14 cellular contexts compared by ENCODE assay signal in genomic region chr7:112970771-112971170, GRCh38.
DNase-seq lines count a peak whose midpoint lies in the region; ATAC-seq and TF ChIP-seq lines count a peak whose summit lies in the region.
"Had no signal": no experiment of that assay in that cellular context is flagged by ENCODE, and none has a peak within 500 bp of the region (broad histone marks: within the 10 kb centered on the region; RNA-seq: fewer than 3 reads in every experiment).

No MANE protein-coding gene starts in this region.

- H3K23me2 ChIP-seq in H9 (ENCODE audit: insufficient read length, low read depth, low read length, poor library complexity, severe bottlenecking) = no peaks in the 10 kb centered on the region

- H3K4me1 Mint-ChIP-seq in H9 (peaks cover 0 to 3% of the 10 kb centered on the region in 2 experiments; a peak in 3 of 4 replicates), memory B cell (peaks cover 2% of the 10 kb centered on the region)
- H3K4me1 Mint-ChIP-seq: natural killer cell had no signal

- H2BK120ac ChIP-seq in H9 (ENCODE audit: low read depth, low read length, poor library complexity, severe bottlenecking) = no peak overlapping the region

- no peak overlapping the region for H2BK20ac ChIP-seq in H9 (ENCODE audit: low read depth, low read length, poor library complexity, severe bottlenecking)

- H2BK15ac ChIP-seq in H9 (ENCODE audit: low read depth, low read length) = no peak overlapping the region

- no peaks in the 10 kb centered on the region for H3K27me3 ChIP-seq in H9 (ENCODE audit: insufficient read depth, low read length)
- H3K27me3 ChIP-seq: adrenal gland, suprapubic skin had no signal

- H3K27me3 Mint-ChIP-seq in H9 (ENCODE audit: low read depth) = no peaks in the 10 kb centered on the region
- H3K27me3 Mint-ChIP-seq in memory B cell = peaks cover 3% of the 10 kb centered on the region

- TF ChIP-seq CTCF in H9 (conservative IDR thresholded peaks at IDR 0.05) (peak; percentile 20; the same call in 1 of the 3 replicates), omental fat pad (IDR thresholded peaks at IDR 0.05) (no peak)

- H3K27ac ChIP-seq in H9 (ENCODE audit: insufficient read length, low read depth, low read length) = no peak overlapping the region
- H3K27ac ChIP-seq: adrenal gland, GM23248, suprapubic skin had no signal

- H3T11ph ChIP-seq in H9 (ENCODE audit: low read length) = no peak overlapping the region

- no peak overlapping the region for H3K56ac ChIP-seq in H9 (ENCODE audit: insufficient read length, low read depth, low read length)

- H3K36me3 Mint-ChIP-seq in H9 (ENCODE audit: insufficient read depth in 1 of 3, low read depth in 3 of 3) (no peaks in the 10 kb centered on the region), memory B cell (no peaks in the 10 kb centered on the region)
- H3K36me3 Mint-ChIP-seq: natural killer cell had no signal

- no peaks in the 10 kb centered on the region for H3K4me1 ChIP-seq in H9 (ENCODE audit: insufficient read depth, low read length)
- H3K4me1 ChIP-seq: adrenal gland, suprapubic skin had no signal

- H4K20me1 ChIP-seq in H9 (ENCODE audit: control insufficient read depth, insufficient read depth, insufficient read length) = no peaks in the 10 kb centered on the region

- no peak overlapping the region for H4K5ac ChIP-seq in H9 (ENCODE audit: insufficient read length, low read depth, low read length)

- H4K91ac ChIP-seq in H9 (ENCODE audit: insufficient read length, low read depth, low read length) = no peak overlapping the region

- no peaks in the 10 kb centered on the region for H3K9me3 ChIP-seq in H9 (ENCODE audit: control insufficient read depth, low read depth, low read length)
- H3K9me3 ChIP-seq: adrenal gland, suprapubic skin had no signal

- H3K18ac ChIP-seq in H9 (ENCODE audit: insufficient read length, low read depth, low read length) = no peak overlapping the region

- H2AK5ac ChIP-seq in H9 (ENCODE audit: insufficient read length, low read length) = no peak overlapping the region

- H3K4ac ChIP-seq in H9 (ENCODE audit: low read depth, low read length) = no peak overlapping the region

- H2BK12ac ChIP-seq in H9 (ENCODE audit: insufficient read length, low read depth, low read length) = no peak overlapping the region

- H2AFZ ChIP-seq in H9 (ENCODE audit: low read length) = no peak overlapping the region
- H2AFZ ChIP-seq: GM23248 had no signal

- DNase-seq in H9 = no peak
- peak; percentile 9 for DNase-seq in M059J (ENCODE audit: low read depth)
- DNase-seq in memory B cell (ENCODE audit: low spot score in 2 of 2) = no peak
- DNase-seq in NOMO-1 treated with dmso at 0.1 percent for 144 hours (lab: John Stamatoyannopoulos, UW; ENCODE audit: unreplicated experiment) = no peak
- DNase-seq in omental fat pad (ENCODE audit: low spot score) = no peak
- DNase-seq: activated CD8-positive, alpha-beta memory T cell treated with anti-CD3 and anti-CD28 coated beads for 24 hours; adrenal gland; EL; GM23248; natural killer cell; NCI-H2227 treated with DMSO at 0.1 percent for 48 hours had no signal

- no peaks in the 10 kb centered on the region for H3K79me1 ChIP-seq in H9 (ENCODE audit: insufficient read depth, low read depth, low read length, poor library complexity, severe bottlenecking)

- H3K9ac ChIP-seq in H9 (ENCODE audit: extremely low read depth, insufficient read length, low read length) = no peak overlapping the region
- H3K9ac ChIP-seq: GM23248 had no signal

- ATAC-seq in GM18868 (IDR thresholded peaks at IDR 0.05; ENCODE audit: unreplicated experiment) (peak; percentile 86), memory B cell (ENCODE audit: low read depth) (peak; percentile 52), GM18870 (IDR thresholded peaks at IDR 0.05; ENCODE audit: unreplicated experiment) (no peak), omental fat pad (ENCODE audit: low FRiP score) (no peak)
- ATAC-seq: natural killer cell had no signal

- H3K9me3 Mint-ChIP-seq in H9 = no peaks in the 10 kb centered on the region
- H3K9me3 Mint-ChIP-seq in memory B cell = no peaks in the 10 kb centered on the region

- no peak overlapping the region for H4K8ac ChIP-seq in H9 (replicated peaks; ENCODE audit: insufficient read length, low read depth, low read length)

- H3K4me3 Mint-ChIP-seq in H9 (no peak overlapping the region), memory B cell (no peak overlapping the region)
- H3K4me3 Mint-ChIP-seq: natural killer cell had no signal

- H3K23ac ChIP-seq in H9 (ENCODE audit: insufficient read length, low read depth, low read length) = no peak overlapping the region

- no peak overlapping the region for H3K14ac ChIP-seq in H9 (ENCODE audit: insufficient read depth, low read length)

- H3K4me2 ChIP-seq in H9 (ENCODE audit: insufficient read depth, insufficient read length, low read length) = no peak overlapping the region

- H3K27ac Mint-ChIP-seq in H9 (no peak overlapping the region), memory B cell (no peak overlapping the region)
- H3K27ac Mint-ChIP-seq: natural killer cell had no signal

- no peaks in the 10 kb centered on the region for H3K79me2 ChIP-seq in H9 (ENCODE audit: insufficient read depth, low read length)

- no peak overlapping the region for H2BK5ac ChIP-seq in H9 (ENCODE audit: insufficient read length, low read length)

Comparison
In these comparisons a context has a peak if more than half of its experiments do, and no peak if none do; other contexts are left out.
1. ATAC-seq: peak in GM18868 (single experiment) and memory B cell (single experiment); none in GM18870 (single experiment) and omental fat pad (single experiment).